Comparison of ENCODE assay signal across 8 cellular contexts in the genomic region with DNA sequence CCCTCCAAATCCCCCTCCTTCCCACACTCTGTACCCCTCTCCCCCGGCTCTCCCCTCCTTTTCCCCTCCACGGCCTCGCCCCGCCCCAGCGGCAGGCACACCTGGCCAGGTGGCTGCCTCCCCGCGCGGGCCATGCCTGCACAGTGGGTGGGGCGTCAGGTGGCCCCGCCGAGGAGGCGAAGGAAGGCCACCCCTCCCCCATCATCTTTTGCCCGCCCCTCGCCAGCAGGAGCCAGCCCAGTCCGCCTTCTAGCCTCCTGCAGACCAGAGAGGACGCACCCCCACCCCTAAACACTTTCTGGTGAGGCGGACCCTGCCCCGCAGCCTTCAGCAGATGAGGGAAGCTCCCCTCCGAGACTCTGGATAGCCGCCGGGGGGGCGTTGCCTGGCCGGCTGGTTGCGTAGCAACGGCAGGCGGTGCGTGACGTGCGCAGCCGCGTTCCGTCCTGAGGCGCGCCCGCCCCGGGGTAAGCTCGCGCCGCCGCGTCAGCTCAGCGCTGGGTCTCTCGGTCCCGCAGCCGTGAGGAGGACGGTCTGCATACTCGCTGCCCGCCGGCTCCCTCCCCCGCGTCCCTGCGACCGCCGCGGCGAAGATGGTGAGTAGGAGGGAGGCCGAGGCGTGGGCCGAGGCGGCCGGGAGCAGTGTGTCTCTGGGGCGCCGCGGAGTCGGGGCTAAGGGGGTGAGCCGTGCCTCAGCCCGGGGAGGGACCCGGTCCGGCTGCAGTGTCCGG. TPM values are rescaled to one million over a fixed set of nuclear protein-coding genes. Genes with fewer than 3 reads are reported as not detected.
DNase-seq lines count a peak whose midpoint lies in the region; ATAC-seq and TF ChIP-seq lines count a peak whose summit lies in the region.

DSTN (plus strand) TSS at position 460 of the 731 bp plus-strand sequence; CDS start at position 594, 134 bp downstream.

- peaks cover 29% of the 10 kb centered on the region for H3K4me1 Mint-ChIP-seq in activated CD4-positive, alpha-beta T cell treated with anti-CD3 and anti-CD28 coated beads, Interleukin-2, amount 10 ng/mL, durations not matched to agents 7 days and 5 days

- peak within 1 kb of the TSS; percentile 91 for H3K4me3 Mint-ChIP-seq in activated CD4-positive, alpha-beta T cell treated with anti-CD3 and anti-CD28 coated beads, Interleukin-2, amount 10 ng/mL, durations not matched to agents 7 days and 5 days

- DNase-seq in GM19240 (ENCODE audit: insufficient read length, low spot score) (peak; percentile 69), NCI-H526 (lab: John Stamatoyannopoulos, UW) (peak; percentile 94 to 99), coronary artery (ENCODE audit: low spot score) (peak; percentile 97), left colon (peak; percentile 92 to 94)
- DNase-seq in activated CD4-positive, alpha-beta T cell treated with anti-CD3 and anti-CD28 coated beads, Interleukin-2, amount 10 ng/mL, durations not matched to agents 7 days and 5 days = peak; percentile 89
- DNase-seq in stimulated activated CD4-positive, alpha-beta T cell treated with anti-CD3 and anti-CD28 coated beads, Interleukin-1b, Interleukin-23, amount 100 ng/mL, for 48 hours = peak; percentile 85

- H3K36me3 ChIP-seq in BLaER1 treated with 17β-estradiol and CSF1 and Interleukin-3, amounts not matched to agents 10 nM and 100 nM = no peaks in the 10 kb centered on the region

- H3K9me3 Mint-ChIP-seq in activated CD4-positive, alpha-beta T cell treated with anti-CD3 and anti-CD28 coated beads, Interleukin-2, amount 10 ng/mL, durations not matched to agents 7 days and 5 days = peaks cover 3% of the 10 kb centered on the region

- peak within 1 kb of the TSS; percentile 91 for H3K27ac Mint-ChIP-seq in activated CD4-positive, alpha-beta T cell treated with anti-CD3 and anti-CD28 coated beads, Interleukin-2, amount 10 ng/mL, durations not matched to agents 7 days and 5 days

- peak within 1 kb of the TSS; percentile 26 to 79 (median 68) for H3K27ac ChIP-seq in BLaER1 treated with 17β-estradiol and CSF1 and Interleukin-3, amounts not matched to agents 10 nM and 100 nM
- peak within 1 kb of the TSS; percentile 100 for H3K27ac ChIP-seq in coronary artery

- peaks cover 18% of the 10 kb centered on the region for H3K27me3 Mint-ChIP-seq in activated CD4-positive, alpha-beta T cell treated with anti-CD3 and anti-CD28 coated beads, Interleukin-2, amount 10 ng/mL, durations not matched to agents 7 days and 5 days

- H3K9ac ChIP-seq in BLaER1 treated with 17β-estradiol and CSF1 and Interleukin-3, amounts not matched to agents 10 nM and 100 nM = peak within 1 kb of the TSS; percentile 73 to 89 (median 83)

- POLR2A ChIA-PET in activated CD4-positive, alpha-beta T cell treated with anti-CD3 and anti-CD28 coated beads, Interleukin-2, amount 10 ng/mL, durations not matched to agents 7 days and 5 days (lab: Charles Lee) = interaction anchor here (0.7 kb wide), 1 partner anchor 40 kb away, joined by 4 read pairs; no protein-coding TSS in a partner anchor

- ATAC-seq in HG03457 (IDR thresholded peaks at IDR 0.05; ENCODE audit: unreplicated experiment) (peak; percentile 85), left colon (peak; percentile 80)

- intact Hi-C loops in left colon (cut with DNase I, micrococcal nuclease) = no loop called here

- H3K4me2 ChIP-seq in BLaER1 treated with 17β-estradiol and CSF1 and Interleukin-3, amounts not matched to agents 10 nM and 100 nM = peak within 1 kb of the TSS; percentile 81 to 98 (median 92)

- TF ChIP-seq CTCF in coronary artery (IDR thresholded peaks at IDR 0.05) = no peak

- H3K9me3 ChIP-seq in BLaER1 treated with 17β-estradiol and CSF1 and Interleukin-3, amounts not matched to agents 10 nM and 100 nM (replicated peaks in 1 of 11) = peaks cover 0 to 8% (median 0%) of the 10 kb centered on the region in 11 experiments; a peak in 1 of 22 replicates

- H4K20me1 ChIP-seq in BLaER1 treated with 17β-estradiol and CSF1 and Interleukin-3, amounts not matched to agents 10 nM and 100 nM = peaks cover 0 to 42% (median 33%) of the 10 kb centered on the region in 11 experiments; a peak in 14 of 22 replicates

- peaks cover 19 to 49% (median 45%) of the 10 kb centered on the region in 11 experiments for H3K27me3 ChIP-seq in BLaER1 treated with 17β-estradiol and CSF1 and Interleukin-3, amounts not matched to agents 10 nM and 100 nM

- peak within 1 kb of the TSS; percentile 83 to 99 (median 88) for H3K4me3 ChIP-seq in BLaER1 treated with 17β-estradiol and CSF1 and Interleukin-3, amounts not matched to agents 10 nM and 100 nM
- H3K4me3 ChIP-seq in coronary artery = peak within 1 kb of the TSS; percentile 100

- H3K36me3 Mint-ChIP-seq in activated CD4-positive, alpha-beta T cell treated with anti-CD3 and anti-CD28 coated beads, Interleukin-2, amount 10 ng/mL, durations not matched to agents 7 days and 5 days (ENCODE audit: low read depth) = no peaks in the 10 kb centered on the region

- CTCF ChIA-PET in activated CD4-positive, alpha-beta T cell treated with anti-CD3 and anti-CD28 coated beads, Interleukin-2, amount 10 ng/mL, durations not matched to agents 7 days and 5 days (lab: Charles Lee) = interaction anchor here (0.8 to 2.1 kb wide), 9 partner anchors 10 to 112 kb away, joined by 3 to 14 read pairs (median 4); partner anchors contain the start of gene RRBP1

- peaks cover 11 to 39% (median 27%) of the 10 kb centered on the region in 10 experiments for H3K4me1 ChIP-seq in BLaER1 treated with 17β-estradiol and CSF1 and Interleukin-3, amounts not matched to agents 10 nM and 100 nM

RNA-seq across cellular contexts. Expression of gene DSTN, which starts in this region (rescaled TPM):
- total RNA-seq in activated CD4-positive, alpha-beta T cell treated with anti-CD3 and anti-CD28 coated beads, Interleukin-2, amount 10 ng/mL, durations not matched to agents 7 days and 5 days = 10 to 100 TPM; 77.4 to 83.3 TPM
- total RNA-seq in left colon = 100 to 1,000 TPM; 266 to 374 TPM

Comparison
In these comparisons a context has a peak if more than half of its experiments do, and no peak if none do; other contexts are left out.
1. Peak in every context shown above with its lines: DNase-seq, ATAC-seq, H3K4me3 ChIP-seq and H3K27ac ChIP-seq.